Comparison of ENCODE assay signal across 18 cellular contexts in the genomic region with DNA sequence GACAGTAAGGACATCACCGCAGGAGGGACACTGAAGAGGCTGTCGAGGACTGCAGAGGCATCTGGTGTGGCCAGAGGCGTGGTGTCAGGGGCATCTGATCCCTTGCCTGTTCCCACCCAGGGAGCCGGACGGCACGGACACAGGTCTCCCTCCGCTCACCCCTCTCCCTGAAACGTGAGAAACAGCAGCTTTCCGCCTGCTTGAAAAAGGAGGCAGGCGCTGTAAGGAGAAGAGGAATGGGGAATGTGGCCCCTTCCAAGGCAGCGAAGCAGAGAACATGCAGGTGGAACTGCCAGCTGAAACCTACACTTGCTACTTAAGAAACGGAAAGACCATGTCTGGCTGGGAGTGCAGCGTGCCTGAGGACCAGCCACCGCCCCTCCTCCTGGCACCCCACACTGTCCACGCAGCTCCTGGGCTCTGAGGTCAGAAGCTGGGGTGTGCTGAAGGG.
DNase-seq lines count a peak whose midpoint lies in the region; ATAC-seq, FAIRE-seq and TF ChIP-seq lines count a peak whose summit lies in the region.
"Had no signal": no experiment of that assay in that cellular context is flagged by ENCODE, and none has a peak within 500 bp of the region (broad histone marks: within the 10 kb centered on the region; RNA-seq: fewer than 3 reads in every experiment).

No MANE protein-coding gene starts in this region.

- no peak for TF ChIP-seq CTCF in natural killer cell (IDR thresholded peaks at IDR 0.05)
- no peak for TF ChIP-seq CTCF in osteoblast (IDR thresholded peaks at IDR 0.05; ENCODE audit: extremely low read depth, low read depth, low read length)

- H3K4me3 ChIP-seq in osteoblast (ENCODE audit: insufficient read depth, low read length), result no peak overlapping the region
- H3K4me3 ChIP-seq: Peyer's patch had no signal

- TF ChIP-seq POLR2A in H54 (IDR thresholded peaks at IDR 0.05; ENCODE audit: low read depth, low read length), result no peak

- no peak overlapping the region for H2AFZ ChIP-seq in osteoblast (ENCODE audit: low read length)

- H3K4me1 Mint-ChIP-seq in natural killer cell treated with Interleukin-12 subunit alpha and Interleukin-12 subunit beta and Interleukin-15 and Interleukin-18, amount 100 ng/mL, for 72 hours (ENCODE audit: low read depth in 2 of 2), result no peaks in the 10 kb centered on the region
- no peaks in the 10 kb centered on the region for H3K4me1 Mint-ChIP-seq in natural killer cell
- no peaks in the 10 kb centered on the region for H3K4me1 Mint-ChIP-seq in stimulated activated memory B cell treated with anti-CD40 and anti-IgM and Interleukin-4, amounts not matched to agents 10 μg/mL and 1 μg/mL and 100 μg/mL, for 72 hours
- H3K4me1 Mint-ChIP-seq: CD8-positive, alpha-beta memory T cell had no signal

- H3K27ac ChIP-seq in osteoblast (ENCODE audit: low read depth, low read length), result no peak overlapping the region
- H3K27ac ChIP-seq: Peyer's patch had no signal

- FAIRE-seq in H54 (lab: Jason Lieb, UNC), result no peak
- FAIRE-seq: HepG2 had no signal

- no peaks in the 10 kb centered on the region for H3K27me3 Mint-ChIP-seq in natural killer cell treated with Interleukin-12 subunit alpha and Interleukin-12 subunit beta and Interleukin-15 and Interleukin-18, amount 100 ng/mL, for 72 hours
- no peaks in the 10 kb centered on the region for H3K27me3 Mint-ChIP-seq in natural killer cell (ENCODE audit: low read depth in 2 of 2)
- H3K27me3 Mint-ChIP-seq in stimulated activated memory B cell treated with anti-CD40 and anti-IgM and Interleukin-4, amounts not matched to agents 10 μg/mL and 1 μg/mL and 100 μg/mL, for 72 hours, result no peaks in the 10 kb centered on the region

- no peaks in the 10 kb centered on the region for H3K4me1 ChIP-seq in osteoblast (ENCODE audit: insufficient read depth, low read length)
- H3K4me1 ChIP-seq: Peyer's patch had no signal

- H3K36me3 ChIP-seq in osteoblast (ENCODE audit: insufficient read depth, low read length), result peaks cover 11% of the 10 kb centered on the region

- H3K4me2 ChIP-seq in osteoblast (ENCODE audit: insufficient read depth, low read length), result no peak overlapping the region
- H3K4me2 ChIP-seq: SK-N-SH had no signal

- H3K4me3 Mint-ChIP-seq in natural killer cell treated with Interleukin-12 subunit alpha and Interleukin-12 subunit beta and Interleukin-15 and Interleukin-18, amount 100 ng/mL, for 72 hours, result no peak overlapping the region
- no peak overlapping the region for H3K4me3 Mint-ChIP-seq in natural killer cell
- no peak overlapping the region for H3K4me3 Mint-ChIP-seq in stimulated activated memory B cell treated with anti-CD40 and anti-IgM and Interleukin-4, amounts not matched to agents 10 μg/mL and 1 μg/mL and 100 μg/mL, for 72 hours
- H3K4me3 Mint-ChIP-seq: CD8-positive, alpha-beta memory T cell had no signal

- H4K20me1 ChIP-seq in osteoblast (ENCODE audit: insufficient read depth, low read length), result no peaks in the 10 kb centered on the region

- ATAC-seq in natural killer cell treated with Interleukin-12 subunit alpha and Interleukin-12 subunit beta and Interleukin-15 and Interleukin-18, amount 100 ng/mL, for 72 hours, result no peak
- ATAC-seq in natural killer cell, result no peak
- ATAC-seq in GM18502 (IDR thresholded peaks at IDR 0.05; ENCODE audit: poor library complexity, unreplicated experiment), result no peak
- ATAC-seq in stimulated activated memory B cell treated with anti-CD40 and anti-IgM and Interleukin-4, amounts not matched to agents 10 μg/mL and 1 μg/mL and 100 μg/mL, for 72 hours, result no peak
- ATAC-seq: HepG2 had no signal

- no peaks in the 10 kb centered on the region for H3K79me2 ChIP-seq in osteoblast (ENCODE audit: insufficient read depth, low read length)

- no peaks in the 10 kb centered on the region for H3K36me3 Mint-ChIP-seq in natural killer cell treated with Interleukin-12 subunit alpha and Interleukin-12 subunit beta and Interleukin-15 and Interleukin-18, amount 100 ng/mL, for 72 hours
- H3K36me3 Mint-ChIP-seq in natural killer cell, result no peaks in the 10 kb centered on the region
- H3K36me3 Mint-ChIP-seq in stimulated activated memory B cell treated with anti-CD40 and anti-IgM and Interleukin-4, amounts not matched to agents 10 μg/mL and 1 μg/mL and 100 μg/mL, for 72 hours, result peaks cover 47% of the 10 kb centered on the region

- H3K9me3 Mint-ChIP-seq in natural killer cell treated with Interleukin-12 subunit alpha and Interleukin-12 subunit beta and Interleukin-15 and Interleukin-18, amount 100 ng/mL, for 72 hours, result no peaks in the 10 kb centered on the region
- no peaks in the 10 kb centered on the region for H3K9me3 Mint-ChIP-seq in natural killer cell
- H3K9me3 Mint-ChIP-seq in stimulated activated memory B cell treated with anti-CD40 and anti-IgM and Interleukin-4, amounts not matched to agents 10 μg/mL and 1 μg/mL and 100 μg/mL, for 72 hours, result no peaks in the 10 kb centered on the region
- H3K9me3 Mint-ChIP-seq: CD8-positive, alpha-beta memory T cell had no signal

- intact Hi-C loops in natural killer cell (cut with micrococcal nuclease), result no loop called here

- no peaks in the 10 kb centered on the region for H3K27me3 ChIP-seq in osteoblast (ENCODE audit: insufficient read depth, low read length)
- H3K27me3 ChIP-seq: Peyer's patch had no signal

- peak; percentile 34 for DNase-seq in natural killer cell treated with Interleukin-12 subunit alpha and Interleukin-12 subunit beta and Interleukin-15 and Interleukin-18, amount 100 ng/mL, for 72 hours (ENCODE audit: low spot score)
- no peak for DNase-seq in natural killer cell
- peak; percentile 44 for DNase-seq in islet precursor cell
- peak; percentile 72 for DNase-seq in osteoblast (ENCODE audit: insufficient read length, low spot score, missing footprints)
- no peak for DNase-seq in H54 (ENCODE audit: insufficient read length, low spot score)
- DNase-seq: ACHN; C1 segment of cervical spinal cord; CD8-positive, alpha-beta memory T cell; KG1; NCI-H2029 treated with DMSO at 0.1 percent for 48 hours; NCI-H748 treated with DMSO at 0.1 percent for 48 hours; NK-92 treated with Interleukin-12 subunit alpha and Interleukin-12 subunit beta, amount 100 ng/mL, for 24 hours; Peyer's patch; SHP77; SK-N-SH had no signal

- H3K9me3 ChIP-seq in osteoblast (ENCODE audit: low read depth, low read length), result no peaks in the 10 kb centered on the region
- H3K9me3 ChIP-seq: Peyer's patch, SK-N-SH had no signal

- H3K27ac Mint-ChIP-seq in natural killer cell treated with Interleukin-12 subunit alpha and Interleukin-12 subunit beta and Interleukin-15 and Interleukin-18, amount 100 ng/mL, for 72 hours, result no peak overlapping the region
- H3K27ac Mint-ChIP-seq in natural killer cell, result no peak overlapping the region
- H3K27ac Mint-ChIP-seq in stimulated activated memory B cell treated with anti-CD40 and anti-IgM and Interleukin-4, amounts not matched to agents 10 μg/mL and 1 μg/mL and 100 μg/mL, for 72 hours, result no peak overlapping the region

Comparison
In these comparisons a context has a peak if more than half of its experiments do, and no peak if none do; other contexts are left out.
1. DNase-seq: peak in natural killer cell treated with Interleukin-12 subunit alpha and Interleukin-12 subunit beta and Interleukin-15 and Interleukin-18, amount 100 ng/mL, for 72 hours (single experiment), islet precursor cell (single experiment) and osteoblast (single experiment); none in natural killer cell (single experiment) and H54 (single experiment).